1 cellular context compared by ENCODE assay signal in the genomic region with DNA sequence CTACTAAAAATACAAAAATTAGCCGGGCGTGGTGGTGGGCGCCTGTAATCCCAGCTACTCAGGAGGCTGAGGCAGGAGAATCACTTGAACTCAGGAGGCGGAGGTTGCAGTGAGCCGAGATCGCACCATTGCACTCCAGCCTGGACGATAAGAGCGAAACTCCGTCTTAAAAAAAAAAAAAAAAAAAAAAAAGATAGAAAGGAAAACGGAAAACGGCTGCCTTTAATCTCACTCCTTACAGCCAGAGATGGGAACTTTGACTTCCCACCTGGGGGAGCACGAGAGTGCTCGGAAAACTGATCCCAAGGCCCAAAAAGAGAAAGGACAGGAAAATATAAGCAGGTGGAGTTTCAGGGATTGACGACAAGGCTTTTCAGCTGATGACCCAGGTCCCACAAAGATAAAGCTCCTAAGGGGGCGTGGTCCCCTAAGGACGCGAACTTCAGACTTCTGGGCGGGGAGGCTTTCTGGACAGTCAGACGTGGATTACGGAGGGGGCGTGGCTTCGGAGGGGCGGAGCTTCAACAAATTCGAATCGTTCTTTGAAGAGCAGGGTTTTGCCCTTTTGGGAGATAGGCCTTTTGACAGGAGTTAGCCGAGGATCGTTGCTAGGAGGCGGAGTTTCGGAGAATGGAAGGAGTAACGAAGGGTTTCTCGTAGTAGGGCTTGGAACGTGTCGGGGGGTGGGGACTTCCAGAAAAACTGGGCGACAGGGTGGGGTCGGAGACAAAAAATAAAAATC.
TF ChIP-seq lines count a peak whose summit lies in the region.

No MANE protein-coding gene starts in this region.

TF ChIP-seq in endothelial cell of umbilical vein, 7 proteins besides CTCF, POLR2A, EP300 and RAD21:
- TF ChIP-seq FOS (IDR thresholded peaks at IDR 0.05; ENCODE audit: borderline replicate concordance, insufficient read depth, low read length) (no peak), POLR2AphosphoS5 (IDR thresholded peaks at IDR 0.05; ENCODE audit: insufficient read depth, low read depth, low read length) (peak; percentile 13)
